Comparison of ENCODE assay signal across 1 cellular context in the genomic region with DNA sequence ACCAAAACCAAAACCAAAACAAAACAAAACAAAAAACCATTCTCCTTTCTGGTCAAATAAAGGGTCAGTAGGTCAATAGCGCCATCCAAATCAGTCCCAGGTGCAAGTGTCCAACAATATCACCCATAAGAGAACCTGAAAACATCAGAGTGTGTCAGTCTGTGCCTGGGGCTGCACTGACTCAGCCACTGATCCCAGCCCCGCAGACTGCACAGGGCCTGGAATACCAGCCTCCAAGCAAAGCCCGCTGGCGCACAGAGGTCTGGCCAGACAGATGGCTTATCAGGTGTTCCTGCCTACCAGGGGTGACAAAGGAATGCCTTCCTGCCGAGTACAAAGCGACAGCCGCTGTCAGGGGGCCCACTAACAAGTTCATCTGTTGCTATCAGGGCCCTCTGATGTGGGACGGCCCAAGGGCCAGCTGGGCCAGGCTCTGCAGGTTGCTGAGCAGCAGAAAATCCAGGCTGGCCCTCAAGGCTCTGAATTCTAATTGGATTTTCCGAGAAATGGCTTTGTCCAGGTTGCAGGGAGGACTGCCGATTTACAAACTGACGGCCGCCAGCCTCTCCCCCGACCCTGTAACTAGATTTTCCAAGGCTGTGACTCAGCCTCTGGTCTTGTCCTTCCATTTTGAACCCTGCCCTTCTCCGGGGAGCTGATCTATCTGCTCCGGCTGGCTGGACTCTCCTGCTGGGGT.
A peak's percentile ranks its signal among the peaks of the same experiment; 100 is the strongest.
TF ChIP-seq lines count a peak whose summit lies in the region.

No MANE protein-coding gene starts in this region.

TF ChIP-seq in H1, 55 proteins besides CTCF, POLR2A, EP300 and RAD21:
- no peak for TF ChIP-seq SIX5 (IDR thresholded peaks at IDR 0.05; ENCODE audit: low read depth, low read length)
- no peak for TF ChIP-seq TCF12 (IDR thresholded peaks at IDR 0.05; ENCODE audit: low read depth, low read length)
- TF ChIP-seq MAX (IDR thresholded peaks at IDR 0.05): 0 out of 2 replicates have a peak, but pooled peaks have one; percentile 20
- no peak for TF ChIP-seq E2F6 (IDR thresholded peaks at IDR 0.05)
- no peak for TF ChIP-seq ZNF274 (IDR thresholded peaks at IDR 0.05; ENCODE audit: borderline replicate concordance, extremely low read depth, low read length)
- peak; percentile 88 to 97; a peak in 3 of 4 replicates for TF ChIP-seq SIN3A (conservative IDR thresholded peaks at IDR 0.05 in 1 of 2, IDR thresholded peaks at IDR 0.05 in 1 of 2; ENCODE audit: low read depth in 1 of 2, low read length in 2 of 2)
- no peak for TF ChIP-seq CBX8 (IDR thresholded peaks at IDR 0.05; ENCODE audit: borderline replicate concordance, low read depth, low read length)
- no peak for TF ChIP-seq FOSL1 (IDR thresholded peaks at IDR 0.05; ENCODE audit: insufficient read depth, low read depth, low read length)
- TF ChIP-seq CTBP2 (IDR thresholded peaks at IDR 0.05; ENCODE audit: borderline replicate concordance, insufficient read depth, insufficient read length, low read length): peak; percentile 95
- TF ChIP-seq TEAD4 (IDR thresholded peaks at IDR 0.05; ENCODE audit: low read depth, low read length): peak; percentile 67
